In genomic region chr10:24196426-24197039, GRCh38 we compare ENCODE assay signal across 8 cellular contexts. TPM values are rescaled to one million over a fixed set of nuclear protein-coding genes. Genes with fewer than 3 reads are reported as not detected.
DNase-seq lines count a peak whose midpoint lies in the region; ATAC-seq and TF ChIP-seq lines count a peak whose summit lies in the region.

No MANE protein-coding gene starts in this region.

- ATAC-seq in GM21367 (IDR thresholded peaks at IDR 0.05; ENCODE audit: unreplicated experiment), result peak; percentile 80
- no peak for ATAC-seq in GM19324 (IDR thresholded peaks at IDR 0.05; ENCODE audit: low FRiP score, unreplicated experiment)

- H3K4me1 ChIP-seq in cardiac muscle cell (ENCODE audit: low read depth), result no peaks in the 10 kb centered on the region

- DNase-seq in DMS114 treated with DMSO at 0.1 percent for 48 hours (lab: John Stamatoyannopoulos, UW; ENCODE audit: unreplicated experiment) (peak; percentile 48), HT1080 (ENCODE audit: low read depth) (peak; percentile 51), SK-N-DZ (ENCODE audit: low spot score) (peak; percentile 53), cardiac muscle cell (ENCODE audit: low read depth in 1 of 2, low spot score in 1 of 2) (peak; percentile 78 to 90), pulmonary artery endothelial cell (ENCODE audit: low read depth, low spot score) (peak; percentile 22)
- DNase-seq in activated naive CD4-positive, alpha-beta T cell treated with anti-CD3 and anti-CD28 coated beads, Interleukin-2, amount 50 U/mL, for 16 hours, result peak; percentile 61

- H3K4me3 ChIP-seq in cardiac muscle cell, result no peak overlapping the region

- no peaks in the 10 kb centered on the region for H3K36me3 ChIP-seq in cardiac muscle cell

- TF ChIP-seq CTCF in cardiac muscle cell (IDR thresholded peaks at IDR 0.05; ENCODE audit: low read depth, low read length), result peak; percentile 98

- H3K27me3 ChIP-seq in cardiac muscle cell, result no peaks in the 10 kb centered on the region

- H3K27ac ChIP-seq in cardiac muscle cell, result no peak overlapping the region

- no peaks in the 10 kb centered on the region for H3K9me3 ChIP-seq in cardiac muscle cell (ENCODE audit: low read depth)

RNA-seq across cellular contexts. Expression of gene KIAA1217, which starts 12.4 kb away (rescaled TPM):
- 2.1 and 2.4 TPM in 2 replicates for total RNA-seq in HT1080 (2014; rRNA removed; shearing (Covaris generic))
- 7.2 and 9.6 TPM in 2 replicates for polyA plus RNA-seq in HT1080 (2015; cell fraction: cytosol; rRNA removed)
- 19.2 and 19.7 TPM in 2 replicates for polyA plus RNA-seq in HT1080 (2015; cell fraction: nucleus; rRNA removed)
- polyA plus RNA-seq in SK-N-DZ (2014; cell fraction: cytosol; rRNA removed), result not detected in 2 replicates
- not detected in 2 replicates for polyA plus RNA-seq in SK-N-DZ (2014; cell fraction: nucleus; rRNA removed)
- total RNA-seq in cardiac muscle cell, result 9.8 and 23.1 TPM in 2 replicates
- 8.9 and 13.3 TPM in 2 replicates for polyA plus RNA-seq in cardiac muscle cell
- 0.88 and 1.5 TPM in 2 replicates for total RNA-seq in pulmonary artery endothelial cell

Comparison
In these comparisons a context has a peak if more than half of its experiments do, and no peak if none do; other contexts are left out.
1. DNase-seq: peak in every context shown above with its lines; median percentile 84 in cardiac muscle cell; 61 in activated naive CD4-positive, alpha-beta T cell treated with anti-CD3 and anti-CD28 coated beads, Interleukin-2, amount 50 U/mL, for 16 hours; 53 in SK-N-DZ; 51 in HT1080; 48 in DMS114 treated with DMSO at 0.1 percent for 48 hours; 22 in pulmonary artery endothelial cell.